In the genomic region with DNA sequence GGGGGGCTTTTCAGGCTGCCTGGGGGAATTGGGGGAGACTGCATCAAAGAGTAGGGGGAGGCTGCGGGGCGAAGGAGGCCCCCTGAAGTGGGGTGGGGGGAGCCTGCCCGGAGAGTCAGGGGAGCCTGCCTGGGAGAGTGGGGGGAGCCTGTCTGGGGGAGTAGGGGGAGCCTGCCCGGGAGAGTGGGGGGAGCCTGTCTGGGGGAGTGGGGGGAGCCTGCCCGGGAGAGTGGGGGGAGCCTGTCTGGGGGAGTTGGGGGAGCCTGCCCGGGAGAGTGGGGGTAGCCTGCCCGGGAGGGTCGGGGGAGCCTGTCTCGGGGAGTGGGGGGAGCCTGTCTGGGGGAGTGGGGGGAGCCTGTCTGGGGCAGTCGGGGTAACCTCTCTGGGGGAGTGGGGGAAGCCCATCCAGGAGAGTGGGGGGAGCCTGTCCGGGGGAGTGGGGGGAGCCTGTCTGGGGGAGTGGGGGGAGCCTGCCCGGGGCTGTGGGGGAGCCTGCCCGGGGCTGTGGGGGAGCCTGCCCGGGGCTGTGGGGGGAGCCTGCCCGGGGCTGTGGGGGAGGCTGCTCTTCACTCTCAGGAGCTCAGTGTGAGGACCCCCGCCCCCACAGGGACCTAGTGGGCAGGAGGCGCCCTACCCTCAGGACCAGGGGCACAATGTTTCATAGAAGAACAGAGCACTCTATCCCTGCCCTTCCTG, we compare ENCODE assay signal across 12 cellular contexts. TPM values are rescaled to one million over a fixed set of nuclear protein-coding genes. Genes with fewer than 3 reads are reported as not detected.
DNase-seq lines count a peak whose midpoint lies in the region; ATAC-seq lines count a peak whose summit lies in the region.
"Had no signal": no experiment of that assay in that cellular context is flagged by ENCODE, and none has a peak within 500 bp of the region (broad histone marks: within the 10 kb centered on the region; RNA-seq: fewer than 3 reads in every experiment).

No MANE protein-coding gene starts in this region.

- H3K9me3 Mint-ChIP-seq in activated naive CD4-positive, alpha-beta T cell treated with anti-CD3 and anti-CD28 coated beads for 36 hours = no peaks in the 10 kb centered on the region
- no peaks in the 10 kb centered on the region for H3K9me3 Mint-ChIP-seq in activated naive CD8-positive, alpha-beta T cell treated with anti-CD3 and anti-CD28 coated beads, Interleukin-2, amount 50 U/mL, for 24 hours

- H3K4me1 ChIP-seq in mesendoderm (ENCODE audit: control insufficient read depth, low read depth, low read length) (no peaks in the 10 kb centered on the region), thymus (ENCODE audit: control insufficient read depth, insufficient read depth, low read length) (peaks cover 4% of the 10 kb centered on the region)

- peak overlapping the region; percentile 74 for H3K4me3 Mint-ChIP-seq in activated naive CD4-positive, alpha-beta T cell treated with anti-CD3 and anti-CD28 coated beads for 36 hours
- peak overlapping the region; percentile 72 for H3K4me3 Mint-ChIP-seq in activated naive CD8-positive, alpha-beta T cell treated with anti-CD3 and anti-CD28 coated beads, Interleukin-2, amount 50 U/mL, for 24 hours

- no peak overlapping the region for H2AK5ac ChIP-seq in mesendoderm (ENCODE audit: low read length)

- no peak for DNase-seq in activated naive CD4-positive, alpha-beta T cell treated with anti-CD3 and anti-CD28 coated beads for 36 hours
- no peak for DNase-seq in activated naive CD4-positive, alpha-beta T cell treated with Interleukin-2 at 50 U/mL for 16 hours
- DNase-seq in activated naive CD8-positive, alpha-beta T cell treated with anti-CD3 and anti-CD28 coated beads, Interleukin-2, amount 50 U/mL, for 24 hours = no peak
- DNase-seq in mesendoderm (no peak), glomerular visceral epithelial cell (ENCODE audit: extremely low spot score) (no peak), DMS 273 treated with DMSO at 0.1 percent for 48 hours (lab: John Stamatoyannopoulos, UW) (no peak)
- DNase-seq: activated CD4-positive, CD25-positive, alpha-beta regulatory T cell treated with anti-CD3 and anti-CD28 coated beads, Interleukin-2, amount 50 U/mL, for 72 hours; AML-193; MG63; psoas muscle had no signal

- CTCF ChIA-PET in activated naive CD4-positive, alpha-beta T cell treated with anti-CD3 and anti-CD28 coated beads for 36 hours (lab: Charles Lee) = interaction anchor here (0.6 to 1.9 kb wide), 4 partner anchors 9 to 216 kb away, joined by 3 to 6 read pairs (median 4); no protein-coding TSS in a partner anchor

- H3K4me3 ChIP-seq in mesendoderm (ENCODE audit: low read length) = no peak overlapping the region
- peak overlapping the region; percentile 5 for H3K4me3 ChIP-seq in thymus (ENCODE audit: low read length)
- H3K4me3 ChIP-seq: MG63 had no signal

- H3K4me2 ChIP-seq in mesendoderm (ENCODE audit: low read length) = peak overlapping the region; percentile 57

- H4K5ac ChIP-seq in mesendoderm (ENCODE audit: low read length) = no peak overlapping the region

- no peak overlapping the region for H3K4ac ChIP-seq in mesendoderm (ENCODE audit: low read depth, low read length)

- H3K36me3 Mint-ChIP-seq in activated naive CD4-positive, alpha-beta T cell treated with anti-CD3 and anti-CD28 coated beads for 36 hours (ENCODE audit: low read depth) = no peaks in the 10 kb centered on the region
- no peaks in the 10 kb centered on the region for H3K36me3 Mint-ChIP-seq in activated naive CD8-positive, alpha-beta T cell treated with anti-CD3 and anti-CD28 coated beads, Interleukin-2, amount 50 U/mL, for 24 hours (ENCODE audit: low read depth)

- H3K27ac Mint-ChIP-seq in activated naive CD4-positive, alpha-beta T cell treated with anti-CD3 and anti-CD28 coated beads for 36 hours = no peak overlapping the region
- peak overlapping the region; percentile 17 for H3K27ac Mint-ChIP-seq in activated naive CD8-positive, alpha-beta T cell treated with anti-CD3 and anti-CD28 coated beads, Interleukin-2, amount 50 U/mL, for 24 hours

- intact Hi-C loops in activated naive CD4-positive, alpha-beta T cell treated with anti-CD3 and anti-CD28 coated beads for 36 hours (cut with micrococcal nuclease) = no loop called here

- no peak overlapping the region for H2BK5ac ChIP-seq in mesendoderm (ENCODE audit: low read length)

- H3K27me3 ChIP-seq in mesendoderm (ENCODE audit: insufficient read depth, low read length, poor library complexity) (peaks cover 5% of the 10 kb centered on the region), thymus (ENCODE audit: control insufficient read depth, insufficient read depth) (no peaks in the 10 kb centered on the region)
- H3K27me3 ChIP-seq: MG63 had no signal

- no peaks in the 10 kb centered on the region for H3K9me3 ChIP-seq in thymus (ENCODE audit: control insufficient read depth)
- H3K9me3 ChIP-seq: MG63, psoas muscle had no signal

- no peak overlapping the region for H3K23ac ChIP-seq in mesendoderm (ENCODE audit: low read length)

- no peak overlapping the region for H3K27ac ChIP-seq in mesendoderm (ENCODE audit: low read depth, low read length)
- no peak overlapping the region for H3K27ac ChIP-seq in thymus (ENCODE audit: low read depth)
- H3K27ac ChIP-seq: psoas muscle had no signal

- peaks cover 8% of the 10 kb centered on the region for H3K4me1 Mint-ChIP-seq in activated naive CD4-positive, alpha-beta T cell treated with anti-CD3 and anti-CD28 coated beads for 36 hours (ENCODE audit: low read depth)
- H3K4me1 Mint-ChIP-seq in activated naive CD8-positive, alpha-beta T cell treated with anti-CD3 and anti-CD28 coated beads, Interleukin-2, amount 50 U/mL, for 24 hours = peaks cover 10% of the 10 kb centered on the region

- H3K18ac ChIP-seq in mesendoderm (ENCODE audit: low read length) = no peak overlapping the region

- H4K8ac ChIP-seq in mesendoderm (ENCODE audit: low read depth, low read length) = no peak overlapping the region

- H3K79me2 ChIP-seq in mesendoderm (ENCODE audit: control insufficient read depth, insufficient read depth, low read length) = no peaks in the 10 kb centered on the region

- H2BK120ac ChIP-seq in mesendoderm (ENCODE audit: low read depth, low read length) = no peak overlapping the region

- H3K36me3 ChIP-seq in mesendoderm (ENCODE audit: control insufficient read depth, insufficient read depth, low read length) (no peaks in the 10 kb centered on the region), thymus (ENCODE audit: control insufficient read depth, insufficient read depth) (no peaks in the 10 kb centered on the region)
- H3K36me3 ChIP-seq: MG63 had no signal

- no peak overlapping the region for H3K56ac ChIP-seq in mesendoderm (ENCODE audit: low read length)

- WGBS in mesendoderm (ENCODE audit: extremely low coverage, insufficient coverage, low lambda C conversion rate) = no CpG with 5 or more reads among the region's 17 CpGs
- 46% methylated on average over 14 of the region's 17 CpGs for WGBS in thymus

- H3K27me3 Mint-ChIP-seq in activated naive CD4-positive, alpha-beta T cell treated with anti-CD3 and anti-CD28 coated beads for 36 hours (ENCODE audit: low read depth) = no peaks in the 10 kb centered on the region
- H3K27me3 Mint-ChIP-seq in activated naive CD8-positive, alpha-beta T cell treated with anti-CD3 and anti-CD28 coated beads, Interleukin-2, amount 50 U/mL, for 24 hours = no peaks in the 10 kb centered on the region

- H3K9ac ChIP-seq in mesendoderm (ENCODE audit: low read length) = peak overlapping the region; percentile 9

- no peak for ATAC-seq in activated naive CD8-positive, alpha-beta T cell treated with anti-CD3 and anti-CD28 coated beads, Interleukin-2, amount 50 U/mL, for 24 hours
- ATAC-seq in GM19463 (IDR thresholded peaks at IDR 0.05; ENCODE audit: unreplicated experiment) = no peak
- ATAC-seq: psoas muscle had no signal

- no peaks in the 10 kb centered on the region for H3K79me1 ChIP-seq in mesendoderm (ENCODE audit: low read length)

- H2BK15ac ChIP-seq in mesendoderm (replicated peaks; ENCODE audit: low read depth) = no peak overlapping the region

RNA-seq across cellular contexts. Expression of a gene that starts 6.5 kb away (rescaled TPM):
- total RNA-seq in activated naive CD4-positive, alpha-beta T cell treated with anti-CD3 and anti-CD28 coated beads for 36 hours = under 1 TPM; 0.52 to 0.99 TPM
- polyA plus RNA-seq in mesendoderm (2013, experiment 1 of 2) = 0.03 TPM
- polyA plus RNA-seq in mesendoderm (2013, experiment 2 of 2) = 0.03 TPM
- 2.1 TPM for polyA plus RNA-seq in thymus
